Comparison of ENCODE assay signal across 9 cellular contexts in genomic region chr2:207446653-207447052, GRCh38.
"Had no signal": no experiment of that assay in that cellular context is flagged by ENCODE, and none has a peak within 500 bp of the region (broad histone marks: within the 10 kb centered on the region; RNA-seq: fewer than 3 reads in every experiment).

No MANE protein-coding gene starts in this region.

- H3K27ac Mint-ChIP-seq: HFFc6 had no signal

- DNase-seq: GM23248, H7, HFFc6, IMR-90, KBM-7 had no signal

- H3K9me3 ChIP-seq: HAP-1 had no signal

- H2AFZ ChIP-seq: GM23248 had no signal

- H3K9ac ChIP-seq: GM23248, KMS-11 had no signal

- FAIRE-seq: HTR-8/SVneo had no signal

- ATAC-seq: HCT116 had no signal

- H3K36me3 ChIP-seq: HAP-1 had no signal

- H3K4me3 Mint-ChIP-seq: HFFc6 had no signal

- H3K4me3 ChIP-seq: GM23248, HAP-1 had no signal

- H3K27ac ChIP-seq: GM23248, KMS-11 had no signal

- H3K4me2 ChIP-seq: KMS-11 had no signal

- H3K9me3 Mint-ChIP-seq: HFFc6 had no signal
